ENCODE assay signal across 28 cellular contexts in genomic region chr2:238584617-238585016, GRCh38.
"Had no signal": no experiment of that assay in that cellular context is flagged by ENCODE, and none has a peak within 500 bp of the region (broad histone marks: within the 10 kb centered on the region; RNA-seq: fewer than 3 reads in every experiment).

No MANE protein-coding gene starts in this region.

- ATAC-seq: heart right ventricle; left colon; left lung; lower lobe of right lung; natural killer cell; psoas muscle; right lobe of liver; stimulated activated memory B cell treated with anti-CD40 and anti-IgM and Interleukin-4, amounts not matched to agents 10 μg/mL and 1 μg/mL and 100 μg/mL, for 72 hours; stimulated activated naive CD8-positive, alpha-beta T cell treated with anti-CD3 and anti-CD28 coated beads, Interleukin-15, amount 100 ng/mL, for 72 hours had no signal

- H3K27me3 ChIP-seq: heart right ventricle, hepatocyte, left lung, neural progenitor cell, neutrophil, ovary, right lobe of liver, tibial nerve, uterus had no signal

- H3K9me3 ChIP-seq: left lung, lower lobe of right lung, neutrophil, ovary, psoas muscle, right lobe of liver, uterus had no signal

- H3K4me3 ChIP-seq: heart right ventricle, hepatocyte, left lung, lower lobe of right lung, neural progenitor cell, ovary, psoas muscle, right lobe of liver, smooth muscle cell, tibial nerve, uterus had no signal

- H3K27ac ChIP-seq: heart right ventricle, hepatocyte, left lung, lower lobe of right lung, neural progenitor cell, neutrophil, ovary, psoas muscle, right lobe of liver, tibial nerve, uterus had no signal

- DNase-seq: heart right ventricle; kidney glomerular epithelial cell; left colon; left lung; lower lobe of right lung; mammary epithelial cell; mesenchymal stem cell; naive B cell; natural killer cell; nephron progenitor cell; occipital lobe; ovary; psoas muscle; right lobe of liver; stimulated activated CD4-positive, alpha-beta T cell treated with anti-CD3 and anti-CD28 coated beads, Interleukin-1b, Interleukin-23, amount 100 ng/mL, for 48 hours; stimulated activated CD4-positive, alpha-beta T cell treated with anti-CD3 and anti-CD28 coated beads, Interleukin-2, amount 100 ng/mL, for 48 hours; stimulated activated CD4-positive, alpha-beta T cell treated with anti-CD3 and anti-CD28 coated beads, Interleukin-4, amount 100 ng/mL, for 4 hours; stimulated activated CD8-positive, alpha-beta memory T cell treated with anti-CD3 and anti-CD28 coated beads, Interleukin-4, amount 100 ng/mL, for 48 hours; stimulated activated naive CD4-positive, alpha-beta T cell treated with Interleukin-2 at 50 U/mL for 16 hours; stimulated activated naive CD8-positive, alpha-beta T cell treated with anti-CD3 and anti-CD28 coated beads, Interleukin-15, amount 100 ng/mL, for 72 hours; substantia nigra; uterus had no signal

- H3K4me1 ChIP-seq: heart right ventricle, left lung, lower lobe of right lung, psoas muscle, right lobe of liver, tibial nerve, uterus had no signal

- H3K36me3 ChIP-seq: heart right ventricle, left lung, lower lobe of right lung, neural progenitor cell, neutrophil, ovary, right lobe of liver, tibial nerve, uterus had no signal
